1 cellular context compared by ENCODE assay signal in genomic region chr11:66322732-66323427, GRCh38.
TF ChIP-seq lines count a peak whose summit lies in the region.

No MANE protein-coding gene starts in this region.

TF ChIP-seq in K562, 482 proteins besides CTCF, POLR2A, EP300 and RAD21:
- no peak for TF ChIP-seq FOXK2 (conservative IDR thresholded peaks at IDR 0.05 in 1 of 2, IDR thresholded peaks at IDR 0.05 in 1 of 2; ENCODE audit: low read depth in 2 of 2)
